Comparison of ENCODE assay signal across 8 cellular contexts in the genomic region with DNA sequence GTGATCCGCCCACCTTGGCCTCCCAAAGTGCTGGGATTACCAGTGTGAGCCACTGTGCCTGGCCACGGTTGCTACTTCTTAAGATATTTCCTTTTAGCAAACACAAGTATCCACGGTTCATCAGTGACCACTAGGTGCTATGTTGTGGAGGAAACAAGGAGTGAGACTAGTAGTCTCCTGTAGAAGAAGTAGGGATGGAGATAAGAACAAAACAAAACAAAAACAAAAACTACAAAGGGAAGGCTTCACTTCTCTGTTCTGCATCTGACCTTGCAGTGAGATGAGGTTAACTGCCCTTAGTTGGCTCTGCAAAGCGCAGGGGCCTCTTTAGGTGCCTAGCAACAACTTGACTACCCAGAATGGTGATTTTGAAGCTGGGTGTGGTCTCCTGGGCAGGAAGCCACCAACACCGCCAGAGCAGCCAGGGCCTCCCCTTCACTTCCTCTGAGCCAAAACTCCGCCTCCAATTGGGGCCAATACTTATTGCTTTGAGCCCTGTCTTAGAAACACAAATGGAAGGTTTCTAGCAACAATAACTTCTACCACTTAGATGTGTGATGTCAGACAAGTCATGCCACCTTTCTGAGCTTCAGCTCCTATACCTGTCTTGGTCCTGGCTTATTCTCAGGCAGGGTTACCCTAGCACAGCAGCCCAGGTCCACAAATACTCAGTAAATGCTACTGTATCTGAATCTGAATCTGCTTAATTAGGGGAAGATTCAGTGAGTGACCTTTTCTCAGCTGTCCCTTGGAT. TPM values are rescaled to one million over a fixed set of nuclear protein-coding genes. Genes with fewer than 3 reads are reported as not detected.
DNase-seq lines count a peak whose midpoint lies in the region; ATAC-seq and TF ChIP-seq lines count a peak whose summit lies in the region.

No MANE protein-coding gene starts in this region.

- no peaks in the 10 kb centered on the region for H3K9me3 Mint-ChIP-seq in activated CD4-positive, alpha-beta memory T cell treated with anti-CD3 and anti-CD28 coated beads, Interleukin-2, amount 10 ng/mL, durations not matched to agents 7 days and 5 days

- H3K4me3 Mint-ChIP-seq in activated CD4-positive, alpha-beta memory T cell treated with anti-CD3 and anti-CD28 coated beads, Interleukin-2, amount 10 ng/mL, durations not matched to agents 7 days and 5 days: peak overlapping the region; percentile 74

- peak; percentile 93 for ATAC-seq in HG03039 (IDR thresholded peaks at IDR 0.05; ENCODE audit: unreplicated experiment)

- no peaks in the 10 kb centered on the region for H3K36me3 Mint-ChIP-seq in activated CD4-positive, alpha-beta memory T cell treated with anti-CD3 and anti-CD28 coated beads, Interleukin-2, amount 10 ng/mL, durations not matched to agents 7 days and 5 days (ENCODE audit: low read depth)

- peak overlapping the region; percentile 11 for H3K4me3 ChIP-seq in parathyroid adenoma (ENCODE audit: low read depth, low read length)

- CTCF ChIA-PET in activated CD4-positive, alpha-beta memory T cell treated with anti-CD3 and anti-CD28 coated beads, Interleukin-2, amount 10 ng/mL, durations not matched to agents 7 days and 5 days (lab: Charles Lee): interaction anchor here (0.6 to 8.9 kb wide), 7 partner anchors 9 to 304 kb away, joined by 4 to 88 read pairs (median 10); a partner anchor contains a TSS

- no peak for TF ChIP-seq POLR2A in erythroblast (IDR thresholded peaks at IDR 0.05; ENCODE audit: low read length)

- peak overlapping the region; percentile 2 for H2AFZ ChIP-seq in parathyroid adenoma

- no peaks in the 10 kb centered on the region for H3K27me3 Mint-ChIP-seq in activated CD4-positive, alpha-beta memory T cell treated with anti-CD3 and anti-CD28 coated beads, Interleukin-2, amount 10 ng/mL, durations not matched to agents 7 days and 5 days

- no peaks in the 10 kb centered on the region for H3K79me2 ChIP-seq in parathyroid adenoma

- H3K27ac Mint-ChIP-seq in activated CD4-positive, alpha-beta memory T cell treated with anti-CD3 and anti-CD28 coated beads, Interleukin-2, amount 10 ng/mL, durations not matched to agents 7 days and 5 days: peak overlapping the region; percentile 99

- no peak for TF ChIP-seq CTCF in parathyroid adenoma (IDR thresholded peaks at IDR 0.05)

- H3K36me3 ChIP-seq in parathyroid adenoma (ENCODE audit: control insufficient read depth, insufficient read depth, low read length): no peaks in the 10 kb centered on the region

- H3K4me2 ChIP-seq in parathyroid adenoma (ENCODE audit: low read length): peak overlapping the region; percentile 57

- POLR2A ChIA-PET in activated CD4-positive, alpha-beta memory T cell treated with anti-CD3 and anti-CD28 coated beads, Interleukin-2, amount 10 ng/mL, durations not matched to agents 7 days and 5 days (lab: Charles Lee): interaction anchor here (0.8 to 43.8 kb wide), 11 partner anchors 7 to 1378 kb away, joined by 3 to 1616 read pairs (median 4); a partner anchor contains a TSS

- H3K4me1 ChIP-seq in parathyroid adenoma: peaks cover 10% of the 10 kb centered on the region

- H3K27ac ChIP-seq in parathyroid adenoma: peak overlapping the region; percentile 51

- peak; percentile 19 to 39 for DNase-seq in SHP77 (lab: John Stamatoyannopoulos, UW)
- DNase-seq in SHP77 treated with DMSO at 0.1 percent for 48 hours (lab: John Stamatoyannopoulos, UW): no peak
- peak; percentile 83 for DNase-seq in NCI-H69 (lab: John Stamatoyannopoulos, UW)
- DNase-seq in activated CD4-positive, alpha-beta memory T cell treated with anti-CD3 and anti-CD28 coated beads, Interleukin-2, amount 10 ng/mL, durations not matched to agents 7 days and 5 days: peak; percentile 95
- peak; percentile 95 to 96 for DNase-seq in erythroblast (lab: John Stamatoyannopoulos, UW)
- no peak for DNase-seq in DMS114 treated with DMSO at 0.1 percent for 48 hours (lab: John Stamatoyannopoulos, UW; ENCODE audit: unreplicated experiment)

- no peaks in the 10 kb centered on the region for H3K9me3 ChIP-seq in parathyroid adenoma (ENCODE audit: control insufficient read depth, low read length)

- no peaks in the 10 kb centered on the region for H3K27me3 ChIP-seq in parathyroid adenoma (ENCODE audit: control insufficient read depth, insufficient read depth, low read length)

- no peak overlapping the region for H3K9ac ChIP-seq in parathyroid adenoma

- peaks cover 50% of the 10 kb centered on the region for H3K4me1 Mint-ChIP-seq in activated CD4-positive, alpha-beta memory T cell treated with anti-CD3 and anti-CD28 coated beads, Interleukin-2, amount 10 ng/mL, durations not matched to agents 7 days and 5 days

RNA-seq across cellular contexts. Expression of a gene that starts 12.7 kb away (rescaled TPM):
- 100 to 1,000 TPM; 377 to 388 TPM for total RNA-seq in activated CD4-positive, alpha-beta memory T cell treated with anti-CD3 and anti-CD28 coated beads, Interleukin-2, amount 10 ng/mL, durations not matched to agents 7 days and 5 days

RNA-seq across cellular contexts. Expression of a gene that starts 38.3 kb away (rescaled TPM):
- not detected for total RNA-seq in activated CD4-positive, alpha-beta memory T cell treated with anti-CD3 and anti-CD28 coated beads, Interleukin-2, amount 10 ng/mL, durations not matched to agents 7 days and 5 days

Comparison
In these comparisons a context has a peak if more than half of its experiments do, and no peak if none do; other contexts are left out.
1. DNase-seq: peak in SHP77 (2 of 2), NCI-H69 (single experiment), activated CD4-positive, alpha-beta memory T cell treated with anti-CD3 and anti-CD28 coated beads, Interleukin-2, amount 10 ng/mL, durations not matched to agents 7 days and 5 days (single experiment) and erythroblast (2 of 2); none in SHP77 treated with DMSO at 0.1 percent for 48 hours (single experiment) and DMS114 treated with DMSO at 0.1 percent for 48 hours (single experiment).